ENCODE assay signal across 10 cellular contexts in the genomic region with DNA sequence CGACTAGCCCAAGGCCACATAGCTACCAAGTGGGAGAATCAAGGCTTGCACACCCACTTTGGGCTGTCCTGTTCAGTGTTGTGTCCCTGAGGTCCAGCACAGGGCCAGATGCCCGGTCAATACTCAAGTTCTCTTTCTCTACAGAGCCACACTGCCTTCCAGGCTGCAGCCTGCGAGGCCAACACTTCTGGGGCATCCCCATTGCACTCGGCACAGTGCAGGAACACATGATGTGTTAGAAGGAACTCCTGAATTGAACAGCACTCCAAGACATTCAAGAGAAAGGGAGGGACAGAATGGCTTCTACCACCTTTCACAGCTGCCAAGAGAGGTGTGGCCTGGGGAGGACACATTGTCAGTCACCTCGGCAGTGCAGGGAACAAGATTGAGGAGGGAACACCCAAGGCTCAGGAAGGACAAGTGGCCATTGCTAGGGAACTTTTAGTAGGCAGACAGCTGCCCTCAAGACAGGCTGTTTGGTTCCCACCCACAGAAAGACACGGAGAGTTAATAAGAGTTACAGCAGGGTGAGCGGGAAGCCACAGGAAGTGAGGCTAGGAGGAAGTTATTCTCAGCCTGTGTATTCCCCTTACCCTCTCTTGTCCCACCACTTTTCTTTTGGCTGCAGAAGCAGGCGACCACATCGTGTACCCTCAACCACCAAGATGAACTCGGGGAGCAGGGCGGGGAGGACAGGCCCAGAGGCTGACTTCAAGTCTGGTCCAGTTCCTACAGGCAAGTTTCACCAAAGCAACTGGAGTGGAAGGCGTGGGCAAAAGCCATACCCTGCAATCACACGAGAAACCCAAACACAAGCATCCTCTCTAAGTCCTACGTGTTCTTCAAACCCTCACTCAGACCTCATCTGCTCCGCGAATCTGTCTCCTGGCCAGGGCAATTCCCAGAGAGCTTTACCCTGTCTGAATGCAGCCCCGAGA.
DNase-seq lines count a peak whose midpoint lies in the region; ATAC-seq and TF ChIP-seq lines count a peak whose summit lies in the region.
"Had no signal": no experiment of that assay in that cellular context is flagged by ENCODE, and none has a peak within 500 bp of the region (broad histone marks: within the 10 kb centered on the region; RNA-seq: fewer than 3 reads in every experiment).

No MANE protein-coding gene starts in this region.

- H3K27me3 ChIP-seq in suprapubic skin, result no peaks in the 10 kb centered on the region
- H3K27me3 ChIP-seq: heart left ventricle had no signal

- peak overlapping the region; percentile 19 for H3K4me3 ChIP-seq in suprapubic skin

- peak overlapping the region; percentile 73 for H3K4me3 Mint-ChIP-seq in activated naive CD8-positive, alpha-beta T cell

- peaks cover 25% of the 10 kb centered on the region for H3K4me1 Mint-ChIP-seq in activated naive CD8-positive, alpha-beta T cell (ENCODE audit: low read depth)

- TF ChIP-seq EP300 in suprapubic skin (IDR thresholded peaks at IDR 0.05), result no peak

- H3K36me3 Mint-ChIP-seq in activated naive CD8-positive, alpha-beta T cell, result peaks cover 3% of the 10 kb centered on the region
- H3K36me3 Mint-ChIP-seq: IgD-negative memory B cell had no signal

- no peak for DNase-seq in Right ventricle myocardium superior
- DNase-seq in cardiac septum (ENCODE audit: low spot score), result no peak
- no peak for DNase-seq in suprapubic skin (ENCODE audit: low spot score in 2 of 2)
- DNase-seq in NCI-H524 treated with DMSO at 0.1 percent for 48 hours (lab: John Stamatoyannopoulos, UW), result no peak
- DNase-seq in NCI-H526 treated with DMSO at 0.1 percent for 48 hours (lab: John Stamatoyannopoulos, UW), result no peak
- no peak for DNase-seq in SW 1271 (lab: John Stamatoyannopoulos, UW)
- DNase-seq: heart left ventricle had no signal

- WGBS in suprapubic skin, result 71% methylated on average over 16 of the region's 17 CpGs

- H3K27ac Mint-ChIP-seq in activated naive CD8-positive, alpha-beta T cell, result peak overlapping the region; percentile 67
- H3K27ac Mint-ChIP-seq: IgD-negative memory B cell had no signal

- H3K4me1 ChIP-seq in suprapubic skin, result peaks cover 34% of the 10 kb centered on the region

- H3K9me3 ChIP-seq in suprapubic skin, result no peaks in the 10 kb centered on the region
- H3K9me3 ChIP-seq: heart left ventricle had no signal

- H3K9me3 Mint-ChIP-seq in activated naive CD8-positive, alpha-beta T cell (ENCODE audit: low read depth), result no peaks in the 10 kb centered on the region

- ATAC-seq in Right ventricle myocardium superior (ENCODE audit: poor library complexity) (peak; percentile 31), HG03064 (IDR thresholded peaks at IDR 0.05; ENCODE audit: low read depth, unreplicated experiment) (peak; percentile 61)

- TF ChIP-seq CTCF in suprapubic skin (IDR thresholded peaks at IDR 0.05), result no peak

- no peaks in the 10 kb centered on the region for H3K27me3 Mint-ChIP-seq in activated naive CD8-positive, alpha-beta T cell

- intact Hi-C loops in Right ventricle myocardium superior (cut with DNase I), result no loop called here
- intact Hi-C loops in cardiac septum (cut with DNase I), result no loop called here

- TF ChIP-seq POLR2A in suprapubic skin (IDR thresholded peaks at IDR 0.05), result no peak

- H3K27ac ChIP-seq in suprapubic skin, result no peak overlapping the region

- no peaks in the 10 kb centered on the region for H3K36me3 ChIP-seq in suprapubic skin
- H3K36me3 ChIP-seq: heart left ventricle had no signal
